In genomic region chr1:203267347-203267846, GRCh38 we compare ENCODE assay signal across 8 cellular contexts. TPM values are rescaled to one million over a fixed set of nuclear protein-coding genes. Genes with fewer than 3 reads are reported as not detected.
DNase-seq lines count a peak whose midpoint lies in the region; ATAC-seq and TF ChIP-seq lines count a peak whose summit lies in the region.

No MANE protein-coding gene starts in this region.

- TF ChIP-seq POLR2A in tibial nerve (IDR thresholded peaks at IDR 0.05), result no peak

- peaks cover 24% of the 10 kb centered on the region for H3K4me1 Mint-ChIP-seq in activated naive CD8-positive, alpha-beta T cell (ENCODE audit: low read depth)

- peak in 12 of 14 donors; percentile 56 to 90 (median 77) for DNase-seq in C1 segment of cervical spinal cord (lab: John Stamatoyannopoulos, UW)
- peak; percentile 93 for DNase-seq in NCI-H1092 treated with DMSO at 0.1 percent for 48 hours (lab: John Stamatoyannopoulos, UW)
- peak; percentile 95 for DNase-seq in SKM-1 treated with dmso at 0.1 percent for 144 hours (lab: John Stamatoyannopoulos, UW; ENCODE audit: unreplicated experiment)
- peak in 41 of 42 donors; percentile 72 to 94 (median 84) for DNase-seq in head of caudate nucleus
- peak; percentile 98 for DNase-seq in osteoblast (ENCODE audit: insufficient read length, low spot score, missing footprints)
- peak; percentile 85 to 96 for DNase-seq in tibial nerve (ENCODE audit: low spot score in 2 of 2)

- intact Hi-C loops in head of caudate nucleus (cut with DNase I), result loop anchor here (5.0 kb wide), 1 partner anchor 230 kb away; no protein-coding TSS in a partner anchor

- H3K9me3 ChIP-seq in osteoblast (ENCODE audit: low read depth, low read length) (no peaks in the 10 kb centered on the region), tibial nerve (no peaks in the 10 kb centered on the region)

- peak overlapping the region; percentile 84 for H3K4me2 ChIP-seq in osteoblast (ENCODE audit: insufficient read depth, low read length)

- 0 to 1% methylated on average over 10 to 20 of the region's 20 CpGs for WGBS in tibial nerve, 2 donors

- peaks cover 3% of the 10 kb centered on the region for H3K27me3 ChIP-seq in osteoblast (ENCODE audit: insufficient read depth, low read length)
- H3K27me3 ChIP-seq in tibial nerve, result no peaks in the 10 kb centered on the region

- no peaks in the 10 kb centered on the region for H3K79me2 ChIP-seq in osteoblast (ENCODE audit: insufficient read depth, low read length)

- H3K9me3 Mint-ChIP-seq in activated naive CD8-positive, alpha-beta T cell (ENCODE audit: low read depth), result no peaks in the 10 kb centered on the region

- TF ChIP-seq CTCF in osteoblast (IDR thresholded peaks at IDR 0.05; ENCODE audit: extremely low read depth, low read depth, low read length) (peak; percentile 98), tibial nerve (IDR thresholded peaks at IDR 0.05) (peak; percentile 91 to 95 (median 92))

- no peaks in the 10 kb centered on the region for H4K20me1 ChIP-seq in osteoblast (ENCODE audit: insufficient read depth, low read length)

- H3K4me3 ChIP-seq in osteoblast (ENCODE audit: insufficient read depth, low read length), result peak overlapping the region; percentile 83
- peak overlapping the region; percentile 27 to 57 (median 42) for H3K4me3 ChIP-seq in tibial nerve

- no peak overlapping the region for H3K27ac ChIP-seq in osteoblast (ENCODE audit: low read depth, low read length)
- peak overlapping the region; percentile 67 to 90 (median 72) for H3K27ac ChIP-seq in tibial nerve

- peak overlapping the region; percentile 92 for H3K4me3 Mint-ChIP-seq in activated naive CD8-positive, alpha-beta T cell

- TF ChIP-seq EP300 in tibial nerve (IDR thresholded peaks at IDR 0.05), result peak in 1 of 2 donors; percentile 60

- H3K36me3 ChIP-seq in osteoblast (ENCODE audit: insufficient read depth, low read length), result no peaks in the 10 kb centered on the region
- H3K36me3 ChIP-seq in tibial nerve, result no peaks in the 10 kb centered on the region

- peaks cover 10% of the 10 kb centered on the region for H3K4me1 ChIP-seq in osteoblast (ENCODE audit: insufficient read depth, low read length)
- peaks cover 0 to 46% (median 6%) of the 10 kb centered on the region in 4 donors for H3K4me1 ChIP-seq in tibial nerve

- peak overlapping the region; percentile 96 for H2AFZ ChIP-seq in osteoblast (ENCODE audit: low read length)

- no peaks in the 10 kb centered on the region for H3K27me3 Mint-ChIP-seq in activated naive CD8-positive, alpha-beta T cell

- peak overlapping the region; percentile 84 for H3K27ac Mint-ChIP-seq in activated naive CD8-positive, alpha-beta T cell

- ATAC-seq in GM21515 (IDR thresholded peaks at IDR 0.05; ENCODE audit: unreplicated experiment), result peak; percentile 48

- H3K36me3 Mint-ChIP-seq in activated naive CD8-positive, alpha-beta T cell, result no peaks in the 10 kb centered on the region

RNA-seq across cellular contexts. Expression of gene BTG2, which starts 37.9 kb away (rescaled TPM):
- total RNA-seq in osteoblast (14.5 and 14.7 TPM in 2 replicates), tibial nerve (100 to 1,000 TPM; 153 to 208 (median 177) TPM)

RNA-seq across cellular contexts. Expression of gene CHIT1, which starts 37.9 kb away (rescaled TPM):
- total RNA-seq in osteoblast (under 0.01 TPM in 1 of 2 replicates, not detected in the other), tibial nerve (under 1 TPM in 2 of 4 donors, not detected in 2; 0.39 to 0.42 TPM)
